ENCODE assay signal across 17 cellular contexts in genomic region chr1:247266053-247266452, GRCh38. TPM values are rescaled to one million over a fixed set of nuclear protein-coding genes. Genes with fewer than 3 reads are reported as not detected.
DNase-seq lines count a peak whose midpoint lies in the region; ATAC-seq and TF ChIP-seq lines count a peak whose summit lies in the region.
"Had no signal": no experiment of that assay in that cellular context is flagged by ENCODE, and none has a peak within 500 bp of the region (broad histone marks: within the 10 kb centered on the region; RNA-seq: fewer than 3 reads in every experiment).

No MANE protein-coding gene starts in this region.

- H3K9ac ChIP-seq in PC-3 (ENCODE audit: low read length) = no peak overlapping the region

- no peak overlapping the region for H3K27ac Mint-ChIP-seq in HFFc6
- peak overlapping the region; percentile 27 for H3K27ac Mint-ChIP-seq in nephron progenitor cell
- H3K27ac Mint-ChIP-seq in activated CD8-positive, alpha-beta T cell treated with anti-CD3 and anti-CD28 coated beads for 36 hours = no peak overlapping the region

- no peaks in the 10 kb centered on the region for H3K36me3 ChIP-seq in PC-3 (ENCODE audit: low read depth, low read length)
- H3K36me3 ChIP-seq: SJSA1 had no signal

- BruUV-seq in PC-3 (replicated peaks; lab: Mats Ljungman, UMichigan) = no TSS peak

- H3K27me3 Mint-ChIP-seq in HFFc6 (ENCODE audit: insufficient read depth) (no peaks in the 10 kb centered on the region; the same call in 1 of the 2 replicates), nephron progenitor cell (ENCODE audit: low read depth, poor library complexity) (no peaks in the 10 kb centered on the region)
- H3K27me3 Mint-ChIP-seq in activated CD8-positive, alpha-beta T cell treated with anti-CD3 and anti-CD28 coated beads for 36 hours = peaks cover 1% of the 10 kb centered on the region

- peak overlapping the region; percentile 18; the same call in 1 of the 2 replicates for H3K4me3 Mint-ChIP-seq in HFFc6
- no peak overlapping the region for H3K4me3 Mint-ChIP-seq in nephron progenitor cell
- no peak overlapping the region for H3K4me3 Mint-ChIP-seq in activated CD8-positive, alpha-beta T cell treated with anti-CD3 and anti-CD28 coated beads for 36 hours
- H3K4me3 Mint-ChIP-seq: CD4-positive, alpha-beta memory T cell had no signal

- H3K27ac ChIP-seq in PC-3 (ENCODE audit: low read length) = no peak overlapping the region
- H3K27ac ChIP-seq: SJSA1 had no signal

- no peaks in the 10 kb centered on the region for H3K27me3 ChIP-seq in PC-3 (ENCODE audit: low read length)
- H3K27me3 ChIP-seq: SJSA1 had no signal

- POLR2A ChIA-PET in PC-3 (lab: Charles Lee; ENCODE audit: unreplicated experiment) = no interaction called here
- POLR2A ChIA-PET in activated CD8-positive, alpha-beta T cell treated with anti-CD3 and anti-CD28 coated beads for 36 hours (lab: Charles Lee) = no interaction called here

- no peaks in the 10 kb centered on the region for H3K9me3 ChIP-seq in PC-3 (ENCODE audit: low read length)
- H3K9me3 ChIP-seq: SJSA1 had no signal

- peaks cover 8% of the 10 kb centered on the region for H3K9me3 Mint-ChIP-seq in HFFc6
- peaks cover 52% of the 10 kb centered on the region for H3K9me3 Mint-ChIP-seq in nephron progenitor cell
- H3K9me3 Mint-ChIP-seq in activated CD8-positive, alpha-beta T cell treated with anti-CD3 and anti-CD28 coated beads for 36 hours = peaks cover 23% of the 10 kb centered on the region

- H3K4me2 ChIP-seq in PC-3 (ENCODE audit: low read length) = no peak overlapping the region

- H3F3A ChIP-seq in PC-3 (ENCODE audit: low read length, unreplicated experiment) = no peaks in the 10 kb centered on the region

- H3K4me1 Mint-ChIP-seq in HFFc6 (ENCODE audit: low read depth) (peaks cover 9% of the 10 kb centered on the region), nephron progenitor cell (no peaks in the 10 kb centered on the region)
- no peaks in the 10 kb centered on the region for H3K4me1 Mint-ChIP-seq in activated CD8-positive, alpha-beta T cell treated with anti-CD3 and anti-CD28 coated beads for 36 hours (ENCODE audit: low read depth)
- H3K4me1 Mint-ChIP-seq: CD4-positive, alpha-beta memory T cell had no signal

- H3K4me1 ChIP-seq in PC-3 (ENCODE audit: insufficient read depth, low read length) = peaks cover 7% of the 10 kb centered on the region; the same call in 1 of the 2 replicates
- H3K4me1 ChIP-seq: SJSA1 had no signal

- H3K36me3 Mint-ChIP-seq in HFFc6 (ENCODE audit: low read depth) = no peaks in the 10 kb centered on the region; the same call in 1 of the 2 replicates
- H3K36me3 Mint-ChIP-seq in nephron progenitor cell (ENCODE audit: low read depth) = peaks cover 4% of the 10 kb centered on the region
- no peaks in the 10 kb centered on the region for H3K36me3 Mint-ChIP-seq in activated CD8-positive, alpha-beta T cell treated with anti-CD3 and anti-CD28 coated beads for 36 hours (ENCODE audit: low read depth)

- H3K4me3 ChIP-seq in PC-3 (ENCODE audit: low read length) (no peak overlapping the region), choroid plexus epithelial cell (ENCODE audit: low read depth, low read length) (no peak overlapping the region)
- H3K4me3 ChIP-seq: SJSA1 had no signal

- TF ChIP-seq CTCF in HFFc6 (IDR thresholded peaks at IDR 0.05) = no peak
- TF ChIP-seq CTCF in PC-3 (conservative IDR thresholded peaks at IDR 0.05; ENCODE audit: low read depth, low read length) = no peak
- TF ChIP-seq CTCF in choroid plexus epithelial cell (conservative IDR thresholded peaks at IDR 0.05; ENCODE audit: low read depth, low read length) = no peak
- no peak for TF ChIP-seq CTCF in nephron progenitor cell (IDR thresholded peaks at IDR 0.05)
- TF ChIP-seq CTCF in activated CD8-positive, alpha-beta T cell treated with anti-CD3 and anti-CD28 coated beads for 36 hours (IDR thresholded peaks at IDR 0.05) = no peak

- no peak overlapping the region for H2AFZ ChIP-seq in PC-3 (ENCODE audit: low read length)

- DNase-seq in HFFc6 = no peak
- peak; percentile 76 for DNase-seq in PC-3
- DNase-seq in choroid plexus epithelial cell (ENCODE audit: low read depth) = peak; percentile 11
- DNase-seq in nephron progenitor cell = no peak
- no peak for DNase-seq in activated CD8-positive, alpha-beta T cell treated with anti-CD3 and anti-CD28 coated beads for 36 hours
- DNase-seq in retina = no peak
- DNase-seq in T-helper 9 cell = no peak
- DNase-seq: Calu3; CD4-positive, alpha-beta memory T cell; DMS53; MV-4-11; NCI-H1417; NCI-H1930; NCI-H446 had no signal

- ATAC-seq in PC-3 (peak; percentile 48), HG03378 (IDR thresholded peaks at IDR 0.05; ENCODE audit: unreplicated experiment) (no peak)
- ATAC-seq in activated CD8-positive, alpha-beta T cell treated with anti-CD3 and anti-CD28 coated beads for 36 hours = no peak

- no peaks in the 10 kb centered on the region for H3K79me2 ChIP-seq in PC-3 (ENCODE audit: low read length)

- intact Hi-C loops in PC-3 (cut with micrococcal nuclease) = no loop called here
- intact Hi-C loops in activated CD8-positive, alpha-beta T cell treated with anti-CD3 and anti-CD28 coated beads for 36 hours (cut with micrococcal nuclease) = no loop called here

- CTCF ChIA-PET in PC-3 (lab: Charles Lee) = no interaction called here
- CTCF ChIA-PET in activated CD8-positive, alpha-beta T cell treated with anti-CD3 and anti-CD28 coated beads for 36 hours (lab: Charles Lee) = no interaction called here

- no peaks in the 10 kb centered on the region for H3K9me2 ChIP-seq in PC-3 (replicated peaks; ENCODE audit: low read length)

- H4K20me1 ChIP-seq in PC-3 (ENCODE audit: low read length) = no peaks in the 10 kb centered on the region

RNA-seq across cellular contexts. Expression of gene VN1R5, which starts 10.2 kb away (rescaled TPM):
- total RNA-seq in HFFc6 (2021; fragmentation: NEBNext Ultra II Directional; extraction: Animal tissue kit (Norgen Biotek cat#: 25700)) = not detected
- total RNA-seq in PC-3 (2014; rRNA removed) = not detected in 2 replicates
- total RNA-seq in activated CD8-positive, alpha-beta T cell treated with anti-CD3 and anti-CD28 coated beads for 36 hours = not detected
- total RNA-seq: Calu3; CD4-positive, alpha-beta memory T cell; G401; SJSA1 had no signal

Comparison
In these comparisons a context has a peak if more than half of its experiments do, and no peak if none do; other contexts are left out.
1. DNase-seq: peak in PC-3 (single experiment) and choroid plexus epithelial cell (single experiment); none in HFFc6 (single experiment), nephron progenitor cell (single experiment), activated CD8-positive, alpha-beta T cell treated with anti-CD3 and anti-CD28 coated beads for 36 hours (single experiment), retina (single experiment) and T-helper 9 cell (single experiment).